Comparison of ENCODE assay signal across 14 cellular contexts in the genomic region with DNA sequence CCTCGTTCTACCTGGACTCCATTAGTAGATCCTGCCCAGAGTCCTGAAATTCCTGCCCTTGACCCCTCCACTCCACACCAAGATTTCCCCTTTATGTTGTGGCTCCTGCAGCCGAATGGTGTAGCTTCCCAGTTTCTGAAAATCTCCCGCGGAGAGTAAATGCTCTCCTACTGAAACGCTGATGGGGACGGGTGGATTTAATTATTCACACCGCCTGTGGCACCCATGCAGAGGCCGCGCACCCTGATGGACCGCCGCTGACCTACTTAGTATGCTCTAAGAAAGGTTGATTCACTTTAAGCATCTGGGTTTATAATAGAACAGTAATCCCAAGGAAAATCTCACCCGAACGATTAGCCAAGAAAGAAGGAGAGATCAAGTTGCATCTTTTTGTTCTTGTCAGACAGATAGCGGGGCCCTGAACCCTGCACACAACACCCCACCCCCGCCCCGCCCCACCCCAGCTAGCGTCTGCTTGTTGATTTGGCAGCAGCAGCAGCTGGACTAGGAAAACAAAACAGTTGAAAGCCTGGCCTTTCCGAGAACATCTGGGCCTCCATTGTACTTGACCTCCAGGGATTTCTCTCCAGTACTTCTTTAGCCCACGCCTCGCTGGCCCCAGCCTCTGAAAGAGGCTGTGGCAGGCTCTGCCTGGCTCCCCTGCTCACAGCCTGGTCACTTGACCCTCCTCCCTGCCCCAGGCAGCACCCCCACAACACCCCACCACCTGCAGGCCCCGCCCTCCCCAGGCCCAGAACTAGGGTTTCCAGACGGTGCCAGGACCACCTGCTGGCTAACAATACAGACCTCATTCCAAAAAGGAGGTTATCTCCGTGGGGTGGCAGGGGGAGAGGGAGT. TPM values are rescaled to one million over a fixed set of nuclear protein-coding genes. Genes with fewer than 3 reads are reported as not detected.
DNase-seq lines count a peak whose midpoint lies in the region; ATAC-seq and TF ChIP-seq lines count a peak whose summit lies in the region.
"Had no signal": no experiment of that assay in that cellular context is flagged by ENCODE, and none has a peak within 500 bp of the region (broad histone marks: within the 10 kb centered on the region; RNA-seq: fewer than 3 reads in every experiment).

No MANE protein-coding gene starts in this region.

- H3K27me3 Mint-ChIP-seq in neural crest cell (ENCODE audit: low read depth): no peaks in the 10 kb centered on the region

- no peak overlapping the region for H2AFZ ChIP-seq in GM23248

- no peaks in the 10 kb centered on the region for H3F3A ChIP-seq in GM23248 (ENCODE audit: insufficient read depth)

- H3K27me3 ChIP-seq in GM23248 (replicated peaks; ENCODE audit: insufficient read depth) (peaks cover 58% of the 10 kb centered on the region), suprapubic skin (no peaks in the 10 kb centered on the region)

- 18 to 23% methylated on average over 19 to 23 of the region's 23 CpGs for WGBS in GM23248 (ENCODE audit: low coverage in 1 of 2, low lambda C conversion rate in 2 of 2, missing lambda C conversion rate in 2 of 2), 2 experiments
- 58% methylated on average over 20 of the region's 23 CpGs for WGBS in suprapubic skin

- no peak for TF ChIP-seq CTCF in neural crest cell (conservative IDR thresholded peaks at IDR 0.05)
- TF ChIP-seq CTCF in suprapubic skin (IDR thresholded peaks at IDR 0.05): no peak

- no peaks in the 10 kb centered on the region for H3K9me2 ChIP-seq in GM23248 (ENCODE audit: insufficient read depth)

- no peak for TF ChIP-seq POLR2A in suprapubic skin (IDR thresholded peaks at IDR 0.05)

- H3K36me3 ChIP-seq in GM23248 (ENCODE audit: low read depth) (no peaks in the 10 kb centered on the region), suprapubic skin (no peaks in the 10 kb centered on the region)

- no peak for ATAC-seq in left lobe of liver
- no peak for ATAC-seq in HG03378 (IDR thresholded peaks at IDR 0.05; ENCODE audit: unreplicated experiment)
- ATAC-seq: stimulated activated effector memory CD8-positive, alpha-beta T cell treated with anti-CD3 and anti-CD28 coated beads, Interleukin-12 subunit alpha, Interleukin-12 subunit beta, amount 100 ng/mL, for 72 hours had no signal

- H3K27ac ChIP-seq in GM23248 (no peak overlapping the region), suprapubic skin (no peak overlapping the region)

- TF ChIP-seq EP300 in suprapubic skin (IDR thresholded peaks at IDR 0.05): no peak

- peak; percentile 73 for DNase-seq in DMS 273 (lab: John Stamatoyannopoulos, UW; ENCODE audit: unreplicated experiment)
- peak; percentile 73 for DNase-seq in NCI-H2227 (lab: John Stamatoyannopoulos, UW; ENCODE audit: unreplicated experiment)
- peak; percentile 43 for DNase-seq in fibroblast of the conjunctiva (ENCODE audit: low read depth)
- no peak for DNase-seq in neural crest cell (ENCODE audit: low read depth, low spot score)
- DNase-seq in GM23248: no peak
- DNase-seq in left lobe of liver (ENCODE audit: low spot score): no peak
- DNase-seq in suprapubic skin (ENCODE audit: low spot score in 2 of 2): no peak
- DNase-seq: activated B cell treated with CpG ODN at 0.5 μM for 24 hours; activated CD8-positive, alpha-beta memory T cell treated with anti-CD3 and anti-CD28 coated beads, Interleukin-2, amount 50 U/mL, for 4 hours; activated naive CD8-positive, alpha-beta T cell treated with anti-CD3 and anti-CD28 coated beads for 36 hours; AML-193; left cardiac atrium had no signal

- H3K36me3 Mint-ChIP-seq in neural crest cell (ENCODE audit: low read depth): peaks cover 15% of the 10 kb centered on the region
- H3K36me3 Mint-ChIP-seq: activated naive CD8-positive, alpha-beta T cell treated with anti-CD3 and anti-CD28 coated beads for 36 hours; stimulated activated effector memory CD8-positive, alpha-beta T cell treated with anti-CD3 and anti-CD28 coated beads, Interleukin-12 subunit alpha, Interleukin-12 subunit beta, amount 100 ng/mL, for 72 hours had no signal

- no peaks in the 10 kb centered on the region for H3K4me1 ChIP-seq in GM23248 (ENCODE audit: insufficient read depth)
- H3K4me1 ChIP-seq in suprapubic skin: peaks cover 3% of the 10 kb centered on the region

- in situ Hi-C loops in GM23248 (cut with MboI): no loop called here

- H3K79me2 ChIP-seq in GM23248 (ENCODE audit: insufficient read depth): no peaks in the 10 kb centered on the region

- H3K4me1 Mint-ChIP-seq in neural crest cell: peaks cover 30% of the 10 kb centered on the region
- H3K4me1 Mint-ChIP-seq: activated B cell treated with CpG ODN at 0.5 μM for 24 hours; activated naive CD8-positive, alpha-beta T cell treated with anti-CD3 and anti-CD28 coated beads for 36 hours; stimulated activated effector memory CD8-positive, alpha-beta T cell treated with anti-CD3 and anti-CD28 coated beads, Interleukin-12 subunit alpha, Interleukin-12 subunit beta, amount 100 ng/mL, for 72 hours had no signal

- peak overlapping the region; percentile 81 for H3K27ac Mint-ChIP-seq in neural crest cell (ENCODE audit: unreplicated experiment)
- H3K27ac Mint-ChIP-seq: activated B cell treated with CpG ODN at 0.5 μM for 24 hours; activated naive CD8-positive, alpha-beta T cell treated with anti-CD3 and anti-CD28 coated beads for 36 hours; stimulated activated effector memory CD8-positive, alpha-beta T cell treated with anti-CD3 and anti-CD28 coated beads, Interleukin-12 subunit alpha, Interleukin-12 subunit beta, amount 100 ng/mL, for 72 hours had no signal

- H3K9ac ChIP-seq in GM23248: no peak overlapping the region

- H3K4me2 ChIP-seq in GM23248 (ENCODE audit: unreplicated experiment): no peak overlapping the region

- H3K9me3 Mint-ChIP-seq in neural crest cell: no peaks in the 10 kb centered on the region
- H3K9me3 Mint-ChIP-seq: activated B cell treated with CpG ODN at 0.5 μM for 24 hours; activated naive CD8-positive, alpha-beta T cell treated with anti-CD3 and anti-CD28 coated beads for 36 hours; stimulated activated effector memory CD8-positive, alpha-beta T cell treated with anti-CD3 and anti-CD28 coated beads, Interleukin-12 subunit alpha, Interleukin-12 subunit beta, amount 100 ng/mL, for 72 hours had no signal

- H3K4me3 ChIP-seq in GM23248 (no peak overlapping the region), suprapubic skin (no peak overlapping the region)

- H3K4me3 Mint-ChIP-seq in neural crest cell: peak overlapping the region; percentile 9
- H3K4me3 Mint-ChIP-seq: activated B cell treated with CpG ODN at 0.5 μM for 24 hours; activated naive CD8-positive, alpha-beta T cell treated with anti-CD3 and anti-CD28 coated beads for 36 hours; stimulated activated effector memory CD8-positive, alpha-beta T cell treated with anti-CD3 and anti-CD28 coated beads, Interleukin-12 subunit alpha, Interleukin-12 subunit beta, amount 100 ng/mL, for 72 hours had no signal

- H3K9me3 ChIP-seq in GM23248 (ENCODE audit: low read depth) (no peaks in the 10 kb centered on the region), suprapubic skin (no peaks in the 10 kb centered on the region)

- no peaks in the 10 kb centered on the region for H4K20me1 ChIP-seq in GM23248 (ENCODE audit: insufficient read depth)

RNA-seq across cellular contexts. Expression of a gene that starts 53.6 kb away (rescaled TPM):
- total RNA-seq in neural crest cell: 201 and 203 TPM in 2 replicates
- total RNA-seq in GM23248 (2014; rRNA removed; shearing (Covaris generic)): not detected in 2 replicates
- not detected in 2 replicates for polyA plus RNA-seq in GM23248 (2016; fragmentation: Nextera tagmentation; extraction: Ambion mirVana)
- total RNA-seq in left lobe of liver: not detected
- total RNA-seq in suprapubic skin: not detected
- total RNA-seq: activated B cell treated with CpG ODN at 0.5 μM for 24 hours; activated naive CD8-positive, alpha-beta T cell treated with anti-CD3 and anti-CD28 coated beads for 36 hours; left cardiac atrium had no signal

Comparison
In these comparisons a context has a peak if more than half of its experiments do, and no peak if none do; other contexts are left out.
1. DNase-seq: peak in DMS 273 (single experiment), NCI-H2227 (single experiment) and fibroblast of the conjunctiva (single experiment); none in neural crest cell (single experiment), GM23248 (single experiment), left lobe of liver (single experiment) and suprapubic skin (0 of 2).
2. RNA of a gene that starts 53.6 kb away (total RNA-seq): 201 to 203 TPM in neural crest cell; not detected in GM23248, not detected in left lobe of liver (single experiment) and not detected in suprapubic skin; every median in the first group is over 100 times any median in the second.